In the genomic region with DNA sequence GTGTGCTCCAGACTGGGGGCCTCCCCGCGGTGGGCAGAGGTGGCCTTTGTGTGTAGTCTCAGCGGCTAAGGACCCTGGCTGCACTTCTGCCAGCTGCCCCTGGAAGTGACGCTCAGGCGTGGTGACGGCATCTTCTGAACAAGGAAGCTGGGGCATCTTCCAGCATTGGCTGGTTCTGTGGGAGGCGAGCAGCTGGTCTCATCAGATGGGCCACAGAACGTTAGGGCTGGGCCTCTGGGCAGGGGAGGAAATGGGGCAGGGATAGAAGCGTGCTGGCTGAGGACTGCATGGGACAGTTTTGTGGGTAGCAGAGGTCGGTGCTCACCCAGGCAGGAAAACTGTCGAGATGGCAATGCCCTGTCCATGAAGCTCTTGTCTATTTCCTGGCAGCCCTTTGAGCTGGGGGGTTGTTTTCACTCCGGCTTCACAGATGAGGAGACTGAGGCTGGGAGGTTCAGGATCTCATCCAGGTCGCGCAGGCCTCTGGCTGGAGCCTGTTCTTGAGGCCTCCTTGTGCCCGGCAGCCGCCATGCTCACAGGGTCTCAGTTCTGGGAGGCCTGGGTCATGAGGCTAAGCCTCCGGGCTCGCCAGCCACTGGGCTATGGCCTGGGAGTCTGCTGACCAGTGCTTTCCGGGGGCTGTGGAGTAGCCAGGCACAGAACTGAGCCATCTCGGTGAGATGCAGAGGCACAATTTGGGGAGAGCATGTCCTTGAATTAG, we compare ENCODE assay signal across 20 cellular contexts. TPM values are rescaled to one million over a fixed set of nuclear protein-coding genes. Genes with fewer than 3 reads are reported as not detected.
DNase-seq lines count a peak whose midpoint lies in the region; FAIRE-seq and TF ChIP-seq lines count a peak whose summit lies in the region.
"Had no signal": no experiment of that assay in that cellular context is flagged by ENCODE, and none has a peak within 500 bp of the region (broad histone marks: within the 10 kb centered on the region; RNA-seq: fewer than 3 reads in every experiment).

No MANE protein-coding gene starts in this region.

- DNase-seq in kidney (peak; percentile 63), small intestine (no peak), endothelial cell (ENCODE audit: low spot score) (no peak), NCI-H2081 treated with DMSO at 0.1 percent for 48 hours (lab: John Stamatoyannopoulos, UW) (no peak)
- DNase-seq in stimulated activated CD4-positive, alpha-beta T cell treated with anti-CD3 and anti-CD28 coated beads, Interleukin-15, amount 100 ng/mL, for 24 hours: no peak
- DNase-seq: activated CD4-positive, alpha-beta T cell treated with anti-CD3 and anti-CD28 coated beads for 36 hours; activated effector memory CD4-positive, alpha-beta T cell treated with anti-CD3 and anti-CD28 coated beads, Interleukin-2, amount 50 U/mL, for 16 hours; COR-L47; DND-41; dorsolateral prefrontal cortex; NCI-H1436 treated with DMSO at 0.1 percent for 48 hours; NCI-H2171; NCI-H526; nucleus accumbens; Right ventricle myocardium superior had no signal

- 86 to 88% (median 86%) methylated on average over 20 of the region's 20 CpGs for WGBS in small intestine, 3 donors

- H3K36me3 Mint-ChIP-seq in endothelial cell (ENCODE audit: low read depth, unreplicated experiment): no peaks in the 10 kb centered on the region

- H3K27ac ChIP-seq in DOHH2 (ENCODE audit: low read depth, low read length) (no peak overlapping the region; the same call in 1 of the 2 replicates), OCI-LY3 (ENCODE audit: low read length) (peak overlapping the region; percentile 89), kidney (ENCODE audit: low read depth in 2 of 2, low read length in 2 of 2) (no peak overlapping the region), small intestine (ENCODE audit: low read depth in 1 of 2, low read length in 1 of 2) (peak overlapping the region; percentile 84 to 91)
- H3K27ac ChIP-seq: cardiac muscle cell, dorsolateral prefrontal cortex had no signal

- no peak overlapping the region for H3K27ac Mint-ChIP-seq in endothelial cell (ENCODE audit: unreplicated experiment)
- H3K27ac Mint-ChIP-seq: activated CD4-positive, alpha-beta T cell treated with anti-CD3 and anti-CD28 coated beads for 36 hours had no signal

- H3K9ac ChIP-seq in OCI-LY3 (ENCODE audit: low read length) (no peak overlapping the region), kidney (ENCODE audit: low read length in 2 of 2) (no peak overlapping the region)

- H3K36me3 ChIP-seq in DOHH2 (ENCODE audit: control insufficient read depth, low read length) (peaks cover 98% of the 10 kb centered on the region), OCI-LY3 (replicated peaks; ENCODE audit: low read depth, low read length) (peaks cover 94% of the 10 kb centered on the region), kidney (ENCODE audit: control insufficient read depth in 1 of 2, insufficient read depth in 2 of 2, low read length in 2 of 2) (peaks cover 0 to 6% of the 10 kb centered on the region in 2 donors), small intestine (ENCODE audit: control insufficient read depth in 2 of 2, insufficient read depth in 2 of 2, low read length in 2 of 2) (peaks cover 7 to 18% of the 10 kb centered on the region in 2 donors)
- H3K36me3 ChIP-seq: cardiac muscle cell had no signal

- intact Hi-C loops in kidney (cut with DNase I): no loop called here

- no peak overlapping the region for H3K4me3 Mint-ChIP-seq in endothelial cell (ENCODE audit: unreplicated experiment)
- H3K4me3 Mint-ChIP-seq: activated CD4-positive, alpha-beta T cell treated with anti-CD3 and anti-CD28 coated beads for 36 hours had no signal

- FAIRE-seq in kidney (lab: Jason Lieb, UNC): no peak
- FAIRE-seq in small intestine (lab: Jason Lieb, UNC): no peak

- H3K4me2 ChIP-seq in DOHH2 (ENCODE audit: low read length) (peak overlapping the region; percentile 12; the same call in 1 of the 2 replicates), OCI-LY3 (ENCODE audit: low read length) (peak overlapping the region; percentile 70)

- H3K79me2 ChIP-seq in DOHH2 (ENCODE audit: control insufficient read depth, low read length): peaks cover 67% of the 10 kb centered on the region
- H3K79me2 ChIP-seq in OCI-LY3 (ENCODE audit: low read length): peaks cover 84% of the 10 kb centered on the region
- H3K79me2 ChIP-seq: hepatocyte had no signal

- H3F3A ChIP-seq in DOHH2 (ENCODE audit: control insufficient read depth, insufficient read depth): peaks cover 59% of the 10 kb centered on the region

- H3K4me3 ChIP-seq in DOHH2 (ENCODE audit: low read length) (no peak overlapping the region), OCI-LY3 (ENCODE audit: low read length) (peak overlapping the region; percentile 40; the same call in 1 of the 2 replicates), kidney (ENCODE audit: low read length in 2 of 2) (no peak overlapping the region), small intestine (ENCODE audit: low read depth in 1 of 2, low read length in 2 of 2) (no peak overlapping the region)
- H3K4me3 ChIP-seq: cardiac muscle cell, dorsolateral prefrontal cortex, hepatocyte had no signal

- H3K4me1 Mint-ChIP-seq in endothelial cell (ENCODE audit: unreplicated experiment): peaks cover 9% of the 10 kb centered on the region

- H3K27me3 ChIP-seq in DOHH2 (ENCODE audit: control insufficient read depth, low read length): no peaks in the 10 kb centered on the region
- H3K27me3 ChIP-seq in OCI-LY3 (ENCODE audit: low read depth, low read length): no peaks in the 10 kb centered on the region
- no peaks in the 10 kb centered on the region for H3K27me3 ChIP-seq in small intestine (ENCODE audit: control insufficient read depth in 2 of 2, insufficient read depth in 2 of 2, low read length in 2 of 2)
- H3K27me3 ChIP-seq: cardiac muscle cell, dorsolateral prefrontal cortex, hepatocyte had no signal

- peaks cover 12% of the 10 kb centered on the region for H3K27me3 Mint-ChIP-seq in endothelial cell (ENCODE audit: unreplicated experiment)
- H3K27me3 Mint-ChIP-seq: activated CD4-positive, alpha-beta T cell treated with anti-CD3 and anti-CD28 coated beads for 36 hours had no signal

- peaks cover 16% of the 10 kb centered on the region for H4K20me1 ChIP-seq in DOHH2 (ENCODE audit: control insufficient read depth, insufficient read depth, low read depth, low read length)
- peaks cover 95% of the 10 kb centered on the region for H4K20me1 ChIP-seq in OCI-LY3 (ENCODE audit: insufficient read depth, low read length)

- H3K4me1 ChIP-seq in DOHH2 (ENCODE audit: control insufficient read depth, low read length): peaks cover 74% of the 10 kb centered on the region
- H3K4me1 ChIP-seq in OCI-LY3 (ENCODE audit: low read length): peaks cover 93% of the 10 kb centered on the region
- peaks cover 7 to 14% of the 10 kb centered on the region in 2 donors for H3K4me1 ChIP-seq in kidney (ENCODE audit: control insufficient read depth in 1 of 2, insufficient read depth in 1 of 2, low read depth in 1 of 2, low read length in 2 of 2)
- peaks cover 0 to 7% of the 10 kb centered on the region in 2 donors for H3K4me1 ChIP-seq in small intestine (ENCODE audit: control insufficient read depth in 2 of 2, insufficient read depth in 1 of 2, low read depth in 1 of 2, low read length in 1 of 2)

- TF ChIP-seq CTCF in DOHH2 (IDR thresholded peaks at IDR 0.05; ENCODE audit: low read depth, low read length, poor library complexity, severe bottlenecking): no peak
- no peak for TF ChIP-seq CTCF in OCI-LY3 (IDR thresholded peaks at IDR 0.05; ENCODE audit: low read depth, low read length)
- TF ChIP-seq CTCF in kidney (IDR thresholded peaks at IDR 0.05; ENCODE audit: borderline replicate concordance, extremely low read depth, insufficient read depth): no peak
- no peak for TF ChIP-seq CTCF in endothelial cell (IDR thresholded peaks at IDR 0.05; ENCODE audit: unreplicated experiment)

- H3K9me3 ChIP-seq in DOHH2 (ENCODE audit: control insufficient read depth, insufficient read depth, low read length) (no peaks in the 10 kb centered on the region), OCI-LY3 (ENCODE audit: insufficient read depth, low read length) (no peaks in the 10 kb centered on the region), kidney (ENCODE audit: control insufficient read depth in 1 of 2, low read length in 2 of 2) (no peaks in the 10 kb centered on the region), small intestine (ENCODE audit: control insufficient read depth, low read depth) (no peaks in the 10 kb centered on the region)

- no peak overlapping the region for H2AFZ ChIP-seq in OCI-LY3 (ENCODE audit: low read depth, low read length)
- H2AFZ ChIP-seq: hepatocyte had no signal

- no peaks in the 10 kb centered on the region for H3K9me3 Mint-ChIP-seq in endothelial cell (ENCODE audit: unreplicated experiment)

- no peaks in the 10 kb centered on the region for H3K9me2 ChIP-seq in DOHH2 (replicated peaks; ENCODE audit: control insufficient read depth, low read length)

RNA-seq across cellular contexts. Expression of gene IRF8, which starts 16.3 kb away (rescaled TPM):
- total RNA-seq in kidney (33.3 TPM), endothelial cell (ENCODE audit: unreplicated experiment) (1.5 TPM)
- polyA plus RNA-seq in kidney (ENCODE audit: insufficient read depth, low read depth, low replicate concordance) (2.9 TPM), small intestine (10 to 100 TPM; 28.0 to 52.1 (median 40.1) TPM)
- total RNA-seq: fibroblast of villous mesenchyme had no signal

Comparison
In these comparisons a context has a peak if more than half of its experiments do, and no peak if none do; other contexts are left out.
1. H3K27ac ChIP-seq: peak in OCI-LY3 (single experiment) and small intestine (2 of 2); none in DOHH2 (single experiment) and kidney (0 of 2).
2. RNA of gene IRF8, which starts 16.3 kb away (total RNA-seq): 33.3 TPM in kidney (single experiment); 1.5 TPM in endothelial cell (single experiment); every median in the first group is over 10 times any median in the second.